Comparison of ENCODE assay signal across 19 cellular contexts in the genomic region with DNA sequence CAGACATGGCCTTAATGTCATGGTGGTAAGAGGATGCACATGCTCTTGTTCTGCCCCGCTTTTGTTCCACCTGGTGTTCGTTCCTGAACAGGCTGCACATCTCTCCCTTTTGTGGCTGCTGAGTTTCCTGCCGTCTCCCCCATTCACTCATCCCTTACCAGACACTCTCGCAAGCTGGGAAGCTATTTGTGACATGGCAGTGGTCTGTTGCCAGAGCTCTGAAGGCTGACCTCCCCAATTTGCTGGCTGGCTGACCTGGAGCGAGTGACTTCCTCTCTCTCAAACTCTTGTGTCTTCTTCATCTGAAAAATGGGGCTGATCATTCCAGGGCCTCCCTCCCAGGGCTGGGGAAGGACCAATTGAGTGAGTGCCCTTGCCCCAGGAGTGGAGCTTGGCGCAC. TPM values are rescaled to one million over a fixed set of nuclear protein-coding genes. Genes with fewer than 3 reads are reported as not detected.
DNase-seq lines count a peak whose midpoint lies in the region; TF ChIP-seq lines count a peak whose summit lies in the region.
"Had no signal": no experiment of that assay in that cellular context is flagged by ENCODE, and none has a peak within 500 bp of the region (broad histone marks: within the 10 kb centered on the region; RNA-seq: fewer than 3 reads in every experiment).

No MANE protein-coding gene starts in this region.

- H2BK12ac ChIP-seq in neuronal stem cell (ENCODE audit: low read length): no peak overlapping the region

- no peak overlapping the region for H4K91ac ChIP-seq in neuronal stem cell (ENCODE audit: low read depth, low read length, poor library complexity)

- no CpG with 5 or more reads among the region's 6 CpGs for WGBS in neuronal stem cell (ENCODE audit: extremely low coverage in 2 of 2, insufficient read length in 2 of 2, insufficient replicate concordance in 1 of 2), 2 donors
- 70 to 80% methylated on average over 6 of the region's 6 CpGs for whole genome bisulfite sequencing in lower leg skin, 2 donors

- no peak overlapping the region for H2BK5ac ChIP-seq in neuronal stem cell (ENCODE audit: low read length)

- H3K4me3 ChIP-seq in neuronal stem cell (ENCODE audit: low read length in 2 of 2): no peak overlapping the region
- no peak overlapping the region for H3K4me3 ChIP-seq in lower leg skin (ENCODE audit: low read depth, poor library complexity, severe bottlenecking)
- H3K4me3 ChIP-seq: gastrocnemius medialis, lower lobe of right lung, vagina had no signal

- no peak for TF ChIP-seq POLR2A in lower leg skin (IDR thresholded peaks at IDR 0.05)

- no peak overlapping the region for H3K4ac ChIP-seq in neuronal stem cell (ENCODE audit: low read length)

- H2BK120ac ChIP-seq in neuronal stem cell (ENCODE audit: low read depth, low read length): no peak overlapping the region

- no peaks in the 10 kb centered on the region for H3K27me3 Mint-ChIP-seq in activated CD4-positive, alpha-beta T cell treated with anti-CD3 and anti-CD28 coated beads, Interleukin-2, amount 10 ng/mL, durations not matched to agents 24 days and 14 days
- H3K27me3 Mint-ChIP-seq: T-helper 17 cell had no signal

- H3K27me3 ChIP-seq in neuronal stem cell (ENCODE audit: control insufficient read depth in 3 of 3, insufficient read depth in 3 of 3, low read depth in 1 of 3, low read length in 3 of 3): peaks cover 0 to under 1% (median 0%) of the 10 kb centered on the region in 3 experiments
- H3K27me3 ChIP-seq: gastrocnemius medialis, vagina had no signal

- peak overlapping the region; percentile 70 for H3K27ac Mint-ChIP-seq in activated CD4-positive, alpha-beta T cell treated with anti-CD3 and anti-CD28 coated beads, Interleukin-2, amount 10 ng/mL, durations not matched to agents 24 days and 14 days
- H3K27ac Mint-ChIP-seq: progenitor cell of endocrine pancreas, T-helper 17 cell had no signal

- DNase-seq in activated CD4-positive, alpha-beta T cell treated with anti-CD3 and anti-CD28 coated beads, Interleukin-2, amount 10 ng/mL, durations not matched to agents 24 days and 14 days: no peak
- DNase-seq in activated CD4-positive, alpha-beta T cell treated with anti-CD3 and anti-CD28 coated beads, Interleukin-2, amount 50 U/mL, for 4 hours: no peak
- DNase-seq in GDM1 (lab: John Stamatoyannopoulos, UW) (peak; percentile 22), caudate nucleus (lab: John Stamatoyannopoulos, UW) (no peak), neuronal stem cell (ENCODE audit: low spot score) (no peak), lower leg skin (ENCODE audit: low spot score in 2 of 2) (no peak), NCI-H1436 (lab: John Stamatoyannopoulos, UW) (no peak)
- no peak for DNase-seq in stimulated activated CD4-positive, alpha-beta T cell treated with anti-CD3 and anti-CD28 coated beads, Interleukin-15, amount 100 ng/mL, for 24 hours
- DNase-seq: lower lobe of right lung; NCI-H1930; NK-92 treated with Interleukin-12 subunit alpha and Interleukin-12 subunit beta, amount 100 ng/mL, for 24 hours; stimulated activated naive CD4-positive, alpha-beta T cell; T-helper 17 cell had no signal

- H3K4me2 ChIP-seq in neuronal stem cell (ENCODE audit: insufficient read depth, low read length, poor library complexity, severe bottlenecking): no peak overlapping the region

- H3K4me1 ChIP-seq in neuronal stem cell (ENCODE audit: control insufficient read depth in 2 of 2, insufficient read depth in 1 of 2, low read depth in 1 of 2, low read length in 2 of 2): peaks cover 0 to 9% of the 10 kb centered on the region in 2 donors
- H3K4me1 ChIP-seq: gastrocnemius medialis, vagina had no signal

- peak overlapping the region; percentile 17 for H2AK5ac ChIP-seq in neuronal stem cell (ENCODE audit: low read depth, low read length)

- no peak overlapping the region for H3K9ac ChIP-seq in neuronal stem cell (ENCODE audit: low read depth, low read length, poor library complexity)

- peaks cover 45% of the 10 kb centered on the region for H3K36me3 Mint-ChIP-seq in activated CD4-positive, alpha-beta T cell treated with anti-CD3 and anti-CD28 coated beads, Interleukin-2, amount 10 ng/mL, durations not matched to agents 24 days and 14 days (ENCODE audit: low read depth)

- H3K23ac ChIP-seq in neuronal stem cell (ENCODE audit: low read depth, low read length, poor library complexity): no peak overlapping the region

- TF ChIP-seq CTCF in lower leg skin (IDR thresholded peaks at IDR 0.05): no peak

- H3K9me3 Mint-ChIP-seq in activated CD4-positive, alpha-beta T cell treated with anti-CD3 and anti-CD28 coated beads, Interleukin-2, amount 10 ng/mL, durations not matched to agents 24 days and 14 days: no peaks in the 10 kb centered on the region

- H2AFZ ChIP-seq in neuronal stem cell (ENCODE audit: low read length): no peak overlapping the region

- no peak overlapping the region for H3K4me3 Mint-ChIP-seq in activated CD4-positive, alpha-beta T cell treated with anti-CD3 and anti-CD28 coated beads, Interleukin-2, amount 10 ng/mL, durations not matched to agents 24 days and 14 days
- H3K4me3 Mint-ChIP-seq: T-helper 17 cell had no signal

- H3K14ac ChIP-seq in neuronal stem cell (ENCODE audit: low read length): no peak overlapping the region

- peaks cover 51% of the 10 kb centered on the region for H3K4me1 Mint-ChIP-seq in activated CD4-positive, alpha-beta T cell treated with anti-CD3 and anti-CD28 coated beads, Interleukin-2, amount 10 ng/mL, durations not matched to agents 24 days and 14 days

- no peaks in the 10 kb centered on the region for H3K79me1 ChIP-seq in neuronal stem cell (ENCODE audit: low read depth, low read length)

- H3K27ac ChIP-seq in caudate nucleus (ENCODE audit: low read depth, low read length) (peak overlapping the region; percentile 82), neuronal stem cell (replicated peaks; ENCODE audit: low read length) (no peak overlapping the region)
- H3K27ac ChIP-seq: gastrocnemius medialis, lower lobe of right lung, RWPE1, vagina had no signal

- no peaks in the 10 kb centered on the region for H3K9me3 ChIP-seq in neuronal stem cell (replicated peaks in 1 of 2; ENCODE audit: control insufficient read depth in 2 of 2, insufficient read depth in 1 of 2, low read depth in 1 of 2, low read length in 2 of 2)
- H3K9me3 ChIP-seq: gastrocnemius medialis, lower lobe of right lung, vagina had no signal

- no peak overlapping the region for H3K18ac ChIP-seq in neuronal stem cell (ENCODE audit: low read length)

- peak overlapping the region; percentile 5 for H2BK15ac ChIP-seq in neuronal stem cell (ENCODE audit: low read length)

- intact Hi-C loops in activated CD4-positive, alpha-beta T cell treated with anti-CD3 and anti-CD28 coated beads, Interleukin-2, amount 10 ng/mL, durations not matched to agents 24 days and 14 days (cut with micrococcal nuclease): no loop called here
- intact Hi-C loops in lower leg skin (cut with DNase I; ENCODE audit: low total_unique reads): no loop called here

- H4K8ac ChIP-seq in neuronal stem cell (ENCODE audit: low read depth, low read length): no peak overlapping the region

- no peaks in the 10 kb centered on the region for H3K36me3 ChIP-seq in neuronal stem cell (replicated peaks in 1 of 2; ENCODE audit: control insufficient read depth in 2 of 2, insufficient read depth in 2 of 2, low read length in 2 of 2)
- H3K36me3 ChIP-seq: gastrocnemius medialis, lower lobe of right lung, vagina had no signal

RNA-seq across cellular contexts. Expression of a gene that starts 35.9 kb away (rescaled TPM):
- total RNA-seq in activated CD4-positive, alpha-beta T cell treated with anti-CD3 and anti-CD28 coated beads, Interleukin-2, amount 10 ng/mL, durations not matched to agents 24 days and 14 days: 67.3 and 70.4 TPM in 2 replicates
- 0.59 TPM for polyA plus RNA-seq in neuronal stem cell (2013, experiment 1 of 2)
- 0.62 TPM for polyA plus RNA-seq in neuronal stem cell (2013, experiment 2 of 2)
- 1 to 10 TPM in 2 of 4 donors, under 1 TPM in 2; 0.13 to 3.5 (median 1.3) TPM for total RNA-seq in lower leg skin
- total RNA-seq: A673, myocyte had no signal

Comparison
In these comparisons a context has a peak if more than half of its experiments do, and no peak if none do; other contexts are left out.
1. RNA of a gene that starts 35.9 kb away (total RNA-seq): 67.3 to 70.4 TPM in activated CD4-positive, alpha-beta T cell treated with anti-CD3 and anti-CD28 coated beads, Interleukin-2, amount 10 ng/mL, durations not matched to agents 24 days and 14 days; 0.13 to 3.5 TPM in lower leg skin; every median in the first group is over 10 times any median in the second.